ENCODE assay signal across 15 cellular contexts in the genomic region with DNA sequence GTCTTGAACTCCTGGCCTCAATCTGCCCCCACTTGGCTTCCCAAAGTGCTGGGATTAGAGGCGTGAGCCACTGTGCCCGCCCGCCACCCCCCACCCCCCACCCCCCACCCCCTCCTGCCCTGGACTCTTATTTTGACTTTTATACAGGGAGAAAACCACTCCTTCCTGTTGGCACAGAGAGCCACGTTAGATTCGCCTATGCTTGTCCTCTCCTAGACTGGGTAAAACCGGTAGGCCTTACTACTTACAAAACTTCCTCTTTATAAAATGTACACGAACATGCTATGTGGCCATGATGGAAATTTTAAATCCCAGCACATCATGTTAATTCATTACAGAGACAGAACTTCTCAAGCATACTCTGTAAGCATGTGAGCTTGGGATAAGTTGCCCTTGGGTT.
"Had no signal": no experiment of that assay in that cellular context is flagged by ENCODE, and none has a peak within 500 bp of the region (broad histone marks: within the 10 kb centered on the region; RNA-seq: fewer than 3 reads in every experiment).

No MANE protein-coding gene starts in this region.

- ATAC-seq: activated naive CD4-positive, alpha-beta T cell treated with anti-CD3 and anti-CD28 coated beads, Interleukin-2, amount 50 U/mL, for 72 hours; natural killer cell; sciatic nerve; stimulated activated effector memory CD8-positive, alpha-beta T cell treated with anti-CD3 and anti-CD28 coated beads, Interleukin-12 subunit alpha, Interleukin-12 subunit beta, amount 100 ng/mL, for 72 hours had no signal

- H3K4me3 ChIP-seq: adrenal gland, lower lobe of right lung, smooth muscle cell, stomach had no signal

- H3K27ac ChIP-seq: adrenal gland, lower lobe of right lung, parathyroid adenoma, VCaP had no signal

- DNase-seq: activated CD4-positive, alpha-beta T cell treated with anti-CD3 and anti-CD28 coated beads, Interleukin-2, amount 50 U/mL, for 48 hours; activated gamma-delta T cell treated with Interleukin-2 at 50 U/mL for 16 hours; activated T-cell treated with anti-CD3 and anti-CD28 coated beads for 4 hours; adrenal gland; effector CD4-positive, alpha-beta T cell; lower lobe of right lung; natural killer cell; stimulated activated CD4-positive, alpha-beta T cell treated with anti-CD3 and anti-CD28 coated beads, Interleukin-4, amount 100 ng/mL, for 1 hour; stomach had no signal
